In the genomic region with DNA sequence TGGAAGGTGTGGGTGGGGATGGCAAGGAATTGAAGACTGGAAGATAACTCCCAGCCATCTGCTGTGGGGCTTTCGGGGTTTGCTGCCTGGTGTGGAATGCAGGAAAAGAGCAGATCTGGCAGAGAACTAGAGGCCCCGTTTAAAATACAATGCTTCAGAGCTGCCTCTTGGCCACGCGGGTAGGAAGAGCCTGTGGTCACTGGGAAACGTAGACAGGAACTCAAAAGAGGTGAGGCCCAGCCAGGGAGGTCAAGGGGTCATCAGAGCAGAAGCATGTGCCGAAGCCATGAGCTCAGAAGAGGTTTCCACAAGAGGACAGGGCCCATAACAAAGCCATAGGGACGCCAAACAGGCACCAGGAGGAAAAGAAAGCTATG, we compare ENCODE assay signal across 9 cellular contexts. TPM values are rescaled to one million over a fixed set of nuclear protein-coding genes. Genes with fewer than 3 reads are reported as not detected.
DNase-seq lines count a peak whose midpoint lies in the region; ATAC-seq and TF ChIP-seq lines count a peak whose summit lies in the region.
"Had no signal": no experiment of that assay in that cellular context is flagged by ENCODE, and none has a peak within 500 bp of the region (broad histone marks: within the 10 kb centered on the region; RNA-seq: fewer than 3 reads in every experiment).

No MANE protein-coding gene starts in this region.

- 0 out of 2 replicates have a peak, but pooled peaks cover 5% of the 10 kb centered on the region for H3K36me3 ChIP-seq in PC-9 (ENCODE audit: low read depth)

- no peaks in the 10 kb centered on the region for H3K27me3 ChIP-seq in PC-9 (ENCODE audit: insufficient read depth, low read depth)

- no peaks in the 10 kb centered on the region for H3K9me3 Mint-ChIP-seq in activated CD4-positive, alpha-beta T cell treated with anti-CD3 and anti-CD28 coated beads for 36 hours (ENCODE audit: low read depth)
- no peaks in the 10 kb centered on the region for H3K9me3 Mint-ChIP-seq in stimulated activated naive B cell treated with anti-CD40 and anti-IgM and Interleukin-4, amounts not matched to agents 10 μg/mL and 1 μg/mL and 100 μg/mL, for 72 hours

- POLR2A ChIA-PET in activated CD4-positive, alpha-beta T cell treated with anti-CD3 and anti-CD28 coated beads for 36 hours (lab: Charles Lee), result no interaction called here
- POLR2A ChIA-PET in PC-9 (lab: Charles Lee; ENCODE audit: unreplicated experiment), result no interaction called here

- peaks cover 5% of the 10 kb centered on the region for H3K36me3 Mint-ChIP-seq in activated CD4-positive, alpha-beta T cell treated with anti-CD3 and anti-CD28 coated beads for 36 hours (ENCODE audit: low read depth)
- H3K36me3 Mint-ChIP-seq in stimulated activated naive B cell treated with anti-CD40 and anti-IgM and Interleukin-4, amounts not matched to agents 10 μg/mL and 1 μg/mL and 100 μg/mL, for 72 hours, result peaks cover 1 to 23% of the 10 kb centered on the region in 2 donors

- no peak for ATAC-seq in activated CD4-positive, alpha-beta T cell treated with anti-CD3 and anti-CD28 coated beads for 36 hours
- ATAC-seq in left cardiac atrium (peak; percentile 53 to 83), HG02981 (IDR thresholded peaks at IDR 0.05; ENCODE audit: unreplicated experiment) (no peak)
- no peak for ATAC-seq in stimulated activated naive B cell treated with anti-CD40 and anti-IgM and Interleukin-4, amounts not matched to agents 10 μg/mL and 1 μg/mL and 100 μg/mL, for 72 hours (replicated peaks)

- H3K27ac ChIP-seq in PC-9, result peak overlapping the region; percentile 95
- H3K27ac ChIP-seq: parathyroid adenoma had no signal

- no peaks in the 10 kb centered on the region for H3K9me2 ChIP-seq in PC-9 (ENCODE audit: insufficient read depth)

- intact Hi-C loops in activated CD4-positive, alpha-beta T cell treated with anti-CD3 and anti-CD28 coated beads for 36 hours (cut with DNase I, micrococcal nuclease), result loop anchor here in 1 of 2 experiments (2.0 kb wide), 1 partner anchor 38 kb away; no protein-coding TSS in a partner anchor
- intact Hi-C loops in PC-9 (cut with micrococcal nuclease; ENCODE audit: unreplicated experiment), result loop anchor here (10.0 kb wide), 1 partner anchor 792 kb away; the partner anchor contains the start of gene PNPLA4
- intact Hi-C loops in left cardiac atrium (cut with DNase I), result no loop called here

- H3K4me3 ChIP-seq in PC-9, result peak overlapping the region; percentile 7; the same call in 1 of the 2 replicates

- no peak overlapping the region for H2AFZ ChIP-seq in PC-9
- H2AFZ ChIP-seq: parathyroid adenoma had no signal

- H3K4me2 ChIP-seq in PC-9, result peak overlapping the region; percentile 49

- CTCF ChIA-PET in activated CD4-positive, alpha-beta T cell treated with anti-CD3 and anti-CD28 coated beads for 36 hours (lab: Charles Lee), result interaction anchor here (2.6 kb wide), 1 partner anchor 13 kb away, joined by 9 read pairs; the partner anchor contains the start of gene STS
- CTCF ChIA-PET in PC-9 (lab: Charles Lee), result no interaction called here

- peaks cover 87% of the 10 kb centered on the region for H3K79me2 ChIP-seq in PC-9 (ENCODE audit: low read depth)
- H3K79me2 ChIP-seq: parathyroid adenoma had no signal

- H3K4me1 Mint-ChIP-seq in activated CD4-positive, alpha-beta T cell treated with anti-CD3 and anti-CD28 coated beads for 36 hours, result peaks cover 31% of the 10 kb centered on the region
- peaks cover 23 to 30% of the 10 kb centered on the region in 2 donors for H3K4me1 Mint-ChIP-seq in stimulated activated naive B cell treated with anti-CD40 and anti-IgM and Interleukin-4, amounts not matched to agents 10 μg/mL and 1 μg/mL and 100 μg/mL, for 72 hours

- no peak for DNase-seq in activated CD4-positive, alpha-beta T cell treated with anti-CD3 and anti-CD28 coated beads for 36 hours
- DNase-seq in activated CD4-positive, alpha-beta T cell treated with anti-CD3 and anti-CD28 coated beads, Interleukin-2, amount 50 U/mL, for 4 hours, result no peak
- DNase-seq in PC-9 (peak; percentile 48 to 75), left cardiac atrium (peak; percentile 79), NCI-H510A treated with DMSO at 0.1 percent for 48 hours (lab: John Stamatoyannopoulos, UW) (no peak)
- DNase-seq in stimulated activated naive B cell treated with anti-CD40 and anti-IgM and Interleukin-4, amounts not matched to agents 10 μg/mL and 1 μg/mL and 100 μg/mL, for 72 hours, result no peak
- DNase-seq in effector CD4-positive, alpha-beta T cell, result no peak

- H4K20me1 ChIP-seq in PC-9 (ENCODE audit: insufficient read depth), result no peaks in the 10 kb centered on the region

- no TSS peak for BruUV-seq in PC-9 (replicated peaks; lab: Mats Ljungman, UMichigan)

- H3K9me3 ChIP-seq in PC-9 (ENCODE audit: insufficient read depth, low read depth), result no peaks in the 10 kb centered on the region

- TF ChIP-seq CTCF in PC-9 (conservative IDR thresholded peaks at IDR 0.05), result no peak

- peaks cover 30% of the 10 kb centered on the region for H3F3A ChIP-seq in PC-9 (ENCODE audit: insufficient read depth, low read depth)

- H3K4me3 Mint-ChIP-seq in activated CD4-positive, alpha-beta T cell treated with anti-CD3 and anti-CD28 coated beads for 36 hours, result no peak overlapping the region
- H3K4me3 Mint-ChIP-seq in stimulated activated naive B cell treated with anti-CD40 and anti-IgM and Interleukin-4, amounts not matched to agents 10 μg/mL and 1 μg/mL and 100 μg/mL, for 72 hours, result no peak overlapping the region

- H3K4me1 ChIP-seq in PC-9 (replicated peaks; ENCODE audit: insufficient read depth), result peaks cover 50% of the 10 kb centered on the region
- H3K4me1 ChIP-seq: parathyroid adenoma had no signal

- H3K27ac Mint-ChIP-seq in activated CD4-positive, alpha-beta T cell treated with anti-CD3 and anti-CD28 coated beads for 36 hours, result peak overlapping the region; percentile 47
- H3K27ac Mint-ChIP-seq in stimulated activated naive B cell treated with anti-CD40 and anti-IgM and Interleukin-4, amounts not matched to agents 10 μg/mL and 1 μg/mL and 100 μg/mL, for 72 hours, result peak overlapping the region; percentile 34

- no peaks in the 10 kb centered on the region for H3K27me3 Mint-ChIP-seq in activated CD4-positive, alpha-beta T cell treated with anti-CD3 and anti-CD28 coated beads for 36 hours
- no peaks in the 10 kb centered on the region for H3K27me3 Mint-ChIP-seq in stimulated activated naive B cell treated with anti-CD40 and anti-IgM and Interleukin-4, amounts not matched to agents 10 μg/mL and 1 μg/mL and 100 μg/mL, for 72 hours

RNA-seq across cellular contexts. Expression of gene STS, which starts 14.5 kb away (rescaled TPM):
- total RNA-seq in activated CD4-positive, alpha-beta T cell treated with anti-CD3 and anti-CD28 coated beads for 36 hours, result under 1 TPM; 0.50 to 0.70 TPM
- total RNA-seq in PC-9 (2021) (2.2 and 3.3 TPM in 2 replicates), left cardiac atrium (1 to 10 TPM; 7.2 to 9.5 TPM)

RNA-seq across cellular contexts. Expression of gene PUDP, which starts 14.9 kb away (rescaled TPM):
- total RNA-seq in activated CD4-positive, alpha-beta T cell treated with anti-CD3 and anti-CD28 coated beads for 36 hours, result 10 to 100 TPM; 15.3 to 18.1 TPM
- 22.6 and 24.9 TPM in 2 replicates for total RNA-seq in PC-9 (2021)
- 10 to 100 TPM; 16.9 to 21.2 TPM for total RNA-seq in left cardiac atrium

Comparison
In these comparisons a context has a peak if more than half of its experiments do, and no peak if none do; other contexts are left out.
1. ATAC-seq: peak in left cardiac atrium (2 of 2); none in activated CD4-positive, alpha-beta T cell treated with anti-CD3 and anti-CD28 coated beads for 36 hours (single experiment), stimulated activated naive B cell treated with anti-CD40 and anti-IgM and Interleukin-4, amounts not matched to agents 10 μg/mL and 1 μg/mL and 100 μg/mL, for 72 hours (0 of 2) and HG02981 (single experiment).
2. DNase-seq: peak in PC-9 (2 of 2) and left cardiac atrium (single experiment); none in activated CD4-positive, alpha-beta T cell treated with anti-CD3 and anti-CD28 coated beads for 36 hours (single experiment), activated CD4-positive, alpha-beta T cell treated with anti-CD3 and anti-CD28 coated beads, Interleukin-2, amount 50 U/mL, for 4 hours (0 of 2), stimulated activated naive B cell treated with anti-CD40 and anti-IgM and Interleukin-4, amounts not matched to agents 10 μg/mL and 1 μg/mL and 100 μg/mL, for 72 hours (single experiment), NCI-H510A treated with DMSO at 0.1 percent for 48 hours (single experiment) and effector CD4-positive, alpha-beta T cell (single experiment).